Comparison of ENCODE assay signal across 8 cellular contexts in the genomic region with DNA sequence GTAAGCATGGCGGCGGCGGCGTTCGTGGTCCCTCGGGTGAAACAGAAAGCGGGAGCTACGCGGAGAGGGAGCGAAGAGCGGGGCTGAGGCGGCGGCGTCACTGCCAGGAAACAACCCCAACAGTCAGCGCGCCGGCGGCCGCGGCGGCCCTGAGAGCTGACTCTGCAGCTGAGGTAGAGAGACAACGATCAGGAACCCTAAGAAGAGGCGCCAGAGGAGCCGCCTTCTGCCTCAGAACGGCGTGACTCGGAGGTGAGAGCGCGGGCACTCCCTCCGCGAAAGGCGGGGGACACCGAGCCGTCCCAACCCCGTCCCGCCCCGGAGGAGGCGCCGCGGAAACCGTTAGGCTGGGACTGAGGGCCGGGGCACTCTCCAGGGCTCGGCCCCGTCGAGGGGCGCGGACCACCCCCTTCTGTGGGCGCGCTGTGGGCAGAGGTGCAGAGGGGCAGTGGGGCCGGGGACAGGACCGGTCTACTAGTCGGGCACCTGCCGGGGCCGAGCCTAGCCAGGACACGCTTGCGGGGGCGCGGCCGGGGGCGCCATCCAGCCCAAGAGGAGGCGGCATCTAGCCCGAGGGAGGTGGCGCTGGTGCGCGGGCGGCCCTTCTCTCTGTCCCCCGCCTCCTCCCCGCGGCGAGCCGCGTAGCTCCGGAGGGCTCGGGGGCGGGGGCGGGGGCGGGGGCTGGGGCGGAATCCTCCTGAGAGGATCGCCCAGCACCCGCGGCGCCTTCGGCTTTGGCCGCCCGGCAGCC. TPM values are rescaled to one million over a fixed set of nuclear protein-coding genes. Genes with fewer than 3 reads are reported as not detected.
DNase-seq lines count a peak whose midpoint lies in the region; ATAC-seq, FAIRE-seq and TF ChIP-seq lines count a peak whose summit lies in the region.

No MANE protein-coding gene starts in this region.

- DNase-seq in AG04450 (ENCODE audit: low read depth, low spot score) (peak; percentile 39), NCI-H2196 (lab: John Stamatoyannopoulos, UW; ENCODE audit: unreplicated experiment) (peak; percentile 58), WTC11 (ENCODE audit: low spot score) (peak; percentile 80), bronchial epithelial cell (ENCODE audit: low read depth) (peak; percentile 59), iris pigment epithelial cell (ENCODE audit: low read depth) (peak; percentile 87)
- peak; percentile 77 to 81 for DNase-seq in stimulated activated CD4-positive, alpha-beta T cell treated with anti-CD3 and anti-CD28 coated beads, Interleukin-12 subunit alpha, Interleukin-12 subunit beta, amount 100 ng/mL, for 24 hours (ENCODE audit: low read depth in 2 of 2)

- H3K27me3 ChIP-seq in AG04450 (ENCODE audit: control insufficient read depth, insufficient read depth, low read length) (no peaks in the 10 kb centered on the region), bronchial epithelial cell (ENCODE audit: control insufficient read depth, insufficient read depth, low read length) (no peaks in the 10 kb centered on the region)

- H3K27ac ChIP-seq in AG04450 (ENCODE audit: low read depth, low read length), result peak overlapping the region; percentile 96

- no peak for FAIRE-seq in bronchial epithelial cell (lab: Jason Lieb, UNC)

- no peaks in the 10 kb centered on the region for H3K36me3 ChIP-seq in bronchial epithelial cell (ENCODE audit: control insufficient read depth, insufficient read depth, low read length)

- CTCF ChIA-PET in AG04450 (lab: Charles Lee) (interaction anchor here (0.9 to 1.1 kb wide), 3 partner anchors 10 to 205 kb away, joined by 3 to 4 read pairs (median 3); no protein-coding TSS in a partner anchor), WTC11 (lab: Charles Lee) (no interaction called here)

- peak overlapping the region; percentile 64; the same call in 1 of the 2 replicates for H3K27ac Mint-ChIP-seq in WTC11

- H3K9me3 ChIP-seq in AG04450 (ENCODE audit: control insufficient read depth, insufficient read depth, low read length), result peaks cover 5% of the 10 kb centered on the region; the same call in 1 of the 2 replicates

- H3K9me3 Mint-ChIP-seq in WTC11, result peaks cover 13% of the 10 kb centered on the region

- peaks cover 3% of the 10 kb centered on the region; the same call in 1 of the 2 replicates for H3K27me3 Mint-ChIP-seq in WTC11 (ENCODE audit: low read depth)

- POLR2A ChIA-PET in AG04450 (lab: Yijun Ruan, JAX), result interaction anchor here (0.5 to 1.9 kb wide), 6 partner anchors 67 to 674 kb away, joined by 3 to 10 read pairs (median 3); no protein-coding TSS in a partner anchor
- POLR2A ChIA-PET in WTC11 (lab: Charles Lee), result interaction anchor here (0.6 to 1.3 kb wide), 3 partner anchors 69 to 213 kb away, joined by 3 read pairs; no protein-coding TSS in a partner anchor

- peaks cover 41% of the 10 kb centered on the region for H3K4me1 Mint-ChIP-seq in WTC11

- TF ChIP-seq CTCF in AG04450 (IDR thresholded peaks at IDR 0.05; ENCODE audit: low read depth, low read length) (no peak), WTC11 (IDR thresholded peaks at IDR 0.05) (no peak), bronchial epithelial cell (IDR thresholded peaks at IDR 0.05; ENCODE audit: insufficient read depth, low read length, severe bottlenecking) (peak; percentile 13)

- peak overlapping the region; percentile 87 for H3K4me3 Mint-ChIP-seq in WTC11

- ATAC-seq in GM18868 (IDR thresholded peaks at IDR 0.05; ENCODE audit: unreplicated experiment) (peak; percentile 59), HG03097 (IDR thresholded peaks at IDR 0.05; ENCODE audit: low FRiP score, unreplicated experiment) (peak; percentile 54), WTC11 (peak; percentile 77)

- H3K4me3 ChIP-seq in AG04450 (ENCODE audit: low read depth, low read length) (peak overlapping the region; percentile 85), bronchial epithelial cell (ENCODE audit: low read depth, low read length) (peak overlapping the region; percentile 77)

- peaks cover 10% of the 10 kb centered on the region for H3K36me3 Mint-ChIP-seq in WTC11

TF ChIP-seq in WTC11, 78 proteins besides CTCF, POLR2A, EP300 and RAD21 (continues in another document):
- TF ChIP-seq, protein P1, sequence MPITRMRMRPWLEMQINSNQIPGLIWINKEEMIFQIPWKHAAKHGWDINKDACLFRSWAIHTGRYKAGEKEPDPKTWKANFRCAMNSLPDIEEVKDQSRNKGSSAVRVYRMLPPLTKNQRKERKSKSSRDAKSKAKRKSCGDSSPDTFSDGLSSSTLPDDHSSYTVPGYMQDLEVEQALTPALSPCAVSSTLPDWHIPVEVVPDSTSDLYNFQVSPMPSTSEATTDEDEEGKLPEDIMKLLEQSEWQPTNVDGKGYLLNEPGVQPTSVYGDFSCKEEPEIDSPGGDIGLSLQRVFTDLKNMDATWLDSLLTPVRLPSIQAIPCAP (CRISPR knock-in tag; IDR thresholded peaks at IDR 0.05), result no peak
- TF ChIP-seq TP53 (CRISPR knock-in tag; IDR thresholded peaks at IDR 0.05) (no peak), GTF2I (CRISPR knock-in tag; conservative IDR thresholded peaks at IDR 0.05) (no peak), USF2 (CRISPR knock-in tag; IDR thresholded peaks at IDR 0.05) (no peak), EMX1 (CRISPR knock-in tag; IDR thresholded peaks at IDR 0.05) (no peak), ZNF396 (CRISPR knock-in tag; IDR thresholded peaks at IDR 0.05; ENCODE audit: borderline replicate concordance) (no peak), HMGA2 (CRISPR knock-in tag; IDR thresholded peaks at IDR 0.05) (no peak), ETV6 (CRISPR knock-in tag; IDR thresholded peaks at IDR 0.05) (0 out of 2 replicates have a peak, but pooled peaks have one; percentile 14), ELF4 (CRISPR knock-in tag; IDR thresholded peaks at IDR 0.05; ENCODE audit: low read depth) (no peak), IRF2 (CRISPR knock-in tag; IDR thresholded peaks at IDR 0.05; ENCODE audit: borderline replicate concordance, low read depth) (no peak), NFATC4 (CRISPR knock-in tag; IDR thresholded peaks at IDR 0.05) (no peak), CREB1 (CRISPR knock-in tag; IDR thresholded peaks at IDR 0.05) (no peak), ZNF263 (CRISPR knock-in tag; IDR thresholded peaks at IDR 0.05; ENCODE audit: low read depth) (no peak), OVOL2 (CRISPR knock-in tag; IDR thresholded peaks at IDR 0.05; ENCODE audit: borderline replicate concordance) (no peak), KAT7 (CRISPR knock-in tag; IDR thresholded peaks at IDR 0.05; ENCODE audit: borderline replicate concordance) (0 out of 2 replicates have a peak, but pooled peaks have one; percentile 40), NR3C1 (CRISPR knock-in tag; conservative IDR thresholded peaks at IDR 0.05; ENCODE audit: low read depth) (no peak; the same call in 1 of the 2 replicates)
- TF ChIP-seq, protein P2, sequence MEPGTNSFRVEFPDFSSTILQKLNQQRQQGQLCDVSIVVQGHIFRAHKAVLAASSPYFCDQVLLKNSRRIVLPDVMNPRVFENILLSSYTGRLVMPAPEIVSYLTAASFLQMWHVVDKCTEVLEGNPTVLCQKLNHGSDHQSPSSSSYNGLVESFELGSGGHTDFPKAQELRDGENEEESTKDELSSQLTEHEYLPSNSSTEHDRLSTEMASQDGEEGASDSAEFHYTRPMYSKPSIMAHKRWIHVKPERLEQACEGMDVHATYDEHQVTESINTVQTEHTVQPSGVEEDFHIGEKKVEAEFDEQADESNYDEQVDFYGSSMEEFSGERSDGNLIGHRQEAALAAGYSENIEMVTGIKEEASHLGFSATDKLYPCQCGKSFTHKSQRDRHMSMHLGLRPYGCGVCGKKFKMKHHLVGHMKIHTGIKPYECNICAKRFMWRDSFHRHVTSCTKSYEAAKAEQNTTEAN (CRISPR knock-in tag; IDR thresholded peaks at IDR 0.05), result 0 out of 2 replicates have a peak, but pooled peaks have one; percentile 46
- TF ChIP-seq, protein P3, sequence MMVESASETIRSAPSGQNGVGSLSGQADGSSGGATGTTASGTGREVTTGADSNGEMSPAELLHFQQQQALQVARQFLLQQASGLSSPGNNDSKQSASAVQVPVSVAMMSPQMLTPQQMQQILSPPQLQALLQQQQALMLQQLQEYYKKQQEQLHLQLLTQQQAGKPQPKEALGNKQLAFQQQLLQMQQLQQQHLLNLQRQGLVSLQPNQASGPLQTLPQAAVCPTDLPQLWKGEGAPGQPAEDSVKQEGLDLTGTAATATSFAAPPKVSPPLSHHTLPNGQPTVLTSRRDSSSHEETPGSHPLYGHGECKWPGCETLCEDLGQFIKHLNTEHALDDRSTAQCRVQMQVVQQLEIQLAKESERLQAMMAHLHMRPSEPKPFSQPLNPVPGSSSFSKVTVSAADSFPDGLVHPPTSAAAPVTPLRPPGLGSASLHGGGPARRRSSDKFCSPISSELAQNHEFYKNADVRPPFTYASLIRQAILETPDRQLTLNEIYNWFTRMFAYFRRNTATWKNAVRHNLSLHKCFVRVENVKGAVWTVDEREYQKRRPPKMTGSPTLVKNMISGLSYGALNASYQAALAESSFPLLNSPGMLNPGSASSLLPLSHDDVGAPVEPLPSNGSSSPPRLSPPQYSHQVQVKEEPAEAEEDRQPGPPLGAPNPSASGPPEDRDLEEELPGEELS (CRISPR knock-in tag; IDR thresholded peaks at IDR 0.05), result no peak
- TF ChIP-seq, protein P4, sequence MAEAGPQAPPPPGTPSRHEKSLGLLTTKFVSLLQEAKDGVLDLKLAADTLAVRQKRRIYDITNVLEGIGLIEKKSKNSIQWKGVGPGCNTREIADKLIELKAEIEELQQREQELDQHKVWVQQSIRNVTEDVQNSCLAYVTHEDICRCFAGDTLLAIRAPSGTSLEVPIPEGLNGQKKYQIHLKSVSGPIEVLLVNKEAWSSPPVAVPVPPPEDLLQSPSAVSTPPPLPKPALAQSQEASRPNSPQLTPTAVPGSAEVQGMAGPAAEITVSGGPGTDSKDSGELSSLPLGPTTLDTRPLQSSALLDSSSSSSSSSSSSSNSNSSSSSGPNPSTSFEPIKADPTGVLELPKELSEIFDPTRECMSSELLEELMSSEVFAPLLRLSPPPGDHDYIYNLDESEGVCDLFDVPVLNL (CRISPR knock-in tag; IDR thresholded peaks at IDR 0.05; ENCODE audit: borderline replicate concordance, low read depth), result no peak

RNA-seq across cellular contexts. Expression of gene FNDC3A, which starts 0.4 kb away (rescaled TPM):
- 61.5 and 82.1 TPM in 2 replicates for polyA plus RNA-seq in AG04450 (2011; rRNA removed)
- polyA minus RNA-seq in AG04450 (2011; rRNA and poly(A)+ RNA removed), result 100 and 118 TPM in 2 replicates
- total RNA-seq in WTC11 (2021), result 21.8 to 24.8 TPM (median 23.0 TPM) in 3 replicates
- total RNA-seq in bronchial epithelial cell, result 23.0 and 24.0 TPM in 2 replicates

Comparison
In these comparisons a context has a peak if more than half of its experiments do, and no peak if none do; other contexts are left out.
1. Peak in every context shown above with its lines: DNase-seq, ATAC-seq, H3K4me3 ChIP-seq and H3K27ac ChIP-seq.